In genomic region chr13:80342541-80343371, GRCh38 we compare ENCODE assay signal across 1 cellular context.
TF ChIP-seq lines count a peak whose summit lies in the region.

No MANE protein-coding gene starts in this region.

TF ChIP-seq in K562, 482 proteins besides CTCF, POLR2A, EP300 and RAD21 (continued from another document and continues in another):
- TF ChIP-seq ZNF407 (IDR thresholded peaks at IDR 0.05; ENCODE audit: low read depth) (no peak), RBM22 (IDR thresholded peaks at IDR 0.05; ENCODE audit: low read depth, low read length, poor library complexity, severe bottlenecking) (no peak), THRA (IDR thresholded peaks at IDR 0.05) (no peak), MCM7 (IDR thresholded peaks at IDR 0.05) (no peak), KAT2B (IDR thresholded peaks at IDR 0.05; ENCODE audit: low read depth, low read length) (no peak), BHLHE40 (IDR thresholded peaks at IDR 0.05; ENCODE audit: low read length) (0 out of 2 replicates have a peak, but pooled peaks have one; percentile 6), CHD7 (IDR thresholded peaks at IDR 0.05; ENCODE audit: low read depth, low read length) (no peak), RBFOX2 (IDR thresholded peaks at IDR 0.05; ENCODE audit: low read depth, low read length) (peak; percentile 78), RFX5 (IDR thresholded peaks at IDR 0.05; ENCODE audit: low read depth, low read length) (no peak), FOXA3 (CRISPR knock-in tag; conservative IDR thresholded peaks at IDR 0.05 in 1 of 2, IDR thresholded peaks at IDR 0.05 in 1 of 2) (peak in 1 of 2 experiments; percentile 54; a peak in 1 of 4 replicates), ZNF134 (CRISPR knock-in tag; conservative IDR thresholded peaks at IDR 0.05) (no peak), L3MBTL2 (IDR thresholded peaks at IDR 0.05) (peak; percentile 88), ZNF561 (CRISPR knock-in tag; conservative IDR thresholded peaks at IDR 0.05) (no peak), ZNF445 (CRISPR knock-in tag; IDR thresholded peaks at IDR 0.05; ENCODE audit: low read depth) (no peak), PYGO2 (tag; IDR thresholded peaks at IDR 0.05) (no peak), CREB5 (CRISPR knock-in tag; IDR thresholded peaks at IDR 0.05) (no peak), FOSL1 (tag; conservative IDR thresholded peaks at IDR 0.05) (no peak), CREM (IDR thresholded peaks at IDR 0.05; ENCODE audit: low read depth) (peak; percentile 12; the same call in 1 of the 2 replicates), MAZ (CRISPR knock-in tag; conservative IDR thresholded peaks at IDR 0.05 in 1 of 2, IDR thresholded peaks at IDR 0.05 in 1 of 2) (peak in 1 of 2 experiments; percentile 52; a peak in 1 of 4 replicates), ZNF830 (CRISPR knock-in tag; IDR thresholded peaks at IDR 0.05) (no peak), FOS (IDR thresholded peaks at IDR 0.05; ENCODE audit: extremely low read depth, insufficient read length) (no peak), HDAC3 (IDR thresholded peaks at IDR 0.05; ENCODE audit: borderline replicate concordance, partially characterized antibody) (no peak), RHOXF2B (CRISPR knock-in tag; conservative IDR thresholded peaks at IDR 0.05) (no peak), GTF2B (IDR thresholded peaks at IDR 0.05; ENCODE audit: extremely low read depth, insufficient read length) (no peak), CBX1 (IDR thresholded peaks at IDR 0.05; ENCODE audit: low read depth) (0 out of 2 replicates have a peak, but pooled peaks have one; percentile 32), ZNF184 (CRISPR knock-in tag; IDR thresholded peaks at IDR 0.05) (no peak), AFF1 (IDR thresholded peaks at IDR 0.05; ENCODE audit: low read depth in 1 of 2, partially characterized antibody in 2 of 2) (no peak), ZNF311 (CRISPR knock-in tag; IDR thresholded peaks at IDR 0.05) (no peak)
